ENCODE assay signal across 10 cellular contexts in genomic region chr6:132919476-132919875, GRCh38.
A peak's percentile ranks its signal among the peaks of the same experiment; 100 is the strongest.
DNase-seq lines count a peak whose midpoint lies in the region; ATAC-seq, FAIRE-seq and TF ChIP-seq lines count a peak whose summit lies in the region.
"Had no signal": no experiment of that assay in that cellular context is flagged by ENCODE, and none has a peak within 500 bp of the region (broad histone marks: within the 10 kb centered on the region; RNA-seq: fewer than 3 reads in every experiment).

No MANE protein-coding gene starts in this region.

- H3K36me3 ChIP-seq in endothelial cell of umbilical vein (ENCODE audit: control insufficient read depth in 2 of 2, extremely low read depth in 1 of 2, insufficient read depth in 2 of 2, low read length in 2 of 2): no peaks in the 10 kb centered on the region

- H3K27ac Mint-ChIP-seq in mesothelial cell of epicardium: peak overlapping the region; percentile 84
- H3K27ac Mint-ChIP-seq in type B pancreatic cell: peak overlapping the region; percentile 52

- H3K9ac ChIP-seq in endothelial cell of umbilical vein (replicated peaks; ENCODE audit: extremely low read depth, insufficient read depth, low read length): no peak overlapping the region

- no peak for FAIRE-seq in endothelial cell of umbilical vein (lab: Jason Lieb, UNC)
- FAIRE-seq: A549 had no signal

- H3K9me1 ChIP-seq in endothelial cell of umbilical vein (replicated peaks; ENCODE audit: control insufficient read depth, extremely low read depth, insufficient read depth, low read length): no peaks in the 10 kb centered on the region

- H3K4me1 ChIP-seq in endothelial cell of umbilical vein (ENCODE audit: control insufficient read depth, extremely low read depth, insufficient read depth, low read length): no peaks in the 10 kb centered on the region
- H3K4me1 ChIP-seq: A549 had no signal

- dilution Hi-C loops in endothelial cell of umbilical vein (cut with MboI; ENCODE audit: extremely low pct_ligation_motif_present, low sequenced_read_pairs): no loop called here

- no peak overlapping the region for H3K27ac ChIP-seq in endothelial cell of umbilical vein (ENCODE audit: insufficient read depth, low read depth, low read length)
- H3K27ac ChIP-seq: A549 had no signal

- H3K4me3 ChIP-seq in endothelial cell of umbilical vein (replicated peaks in 1 of 3; ENCODE audit: insufficient read depth in 1 of 3, low read depth in 1 of 3, low read length in 3 of 3): no peak overlapping the region
- H3K4me3 ChIP-seq: A549 had no signal

- BruUV-seq in endothelial cell of umbilical vein (replicated peaks; lab: Mats Ljungman, UMichigan): no TSS peak

- H3K27me3 Mint-ChIP-seq in mesothelial cell of epicardium (ENCODE audit: low read depth) (no peaks in the 10 kb centered on the region), type B pancreatic cell (peaks cover 3% of the 10 kb centered on the region)

- DNase-seq in NCI-H2196 (lab: John Stamatoyannopoulos, UW; ENCODE audit: unreplicated experiment) (peak; percentile 28), NCI-H2196 treated with DMSO at 0.1 percent for 48 hours (lab: John Stamatoyannopoulos, UW; ENCODE audit: unreplicated experiment) (no peak), endothelial cell of umbilical vein (ENCODE audit: low read depth, low spot score) (peak; percentile 72), mesothelial cell of epicardium (ENCODE audit: low spot score in 2 of 2, unreplicated experiment in 2 of 2) (no peak), type B pancreatic cell (ENCODE audit: extremely low spot score, unreplicated experiment) (no peak), superior temporal gyrus (ENCODE audit: extremely low spot score) (no peak)
- DNase-seq: stimulated activated CD4-positive, alpha-beta T cell treated with anti-CD3 and anti-CD28 coated beads, Interleukin-2, amount 100 ng/mL, for 48 hours had no signal

- H3K4me3 Mint-ChIP-seq in mesothelial cell of epicardium: no peak overlapping the region
- H3K4me3 Mint-ChIP-seq in type B pancreatic cell: peak overlapping the region; percentile 27

- TF ChIP-seq CTCF in endothelial cell of umbilical vein (IDR thresholded peaks at IDR 0.05; ENCODE audit: extremely low read depth in 1 of 2, insufficient read depth in 1 of 2, low read depth in 1 of 2, low read length in 2 of 2) (no peak), mesothelial cell of epicardium (IDR thresholded peaks at IDR 0.05; ENCODE audit: unreplicated experiment) (no peak), type B pancreatic cell (conservative IDR thresholded peaks at IDR 0.05) (no peak)

- no peaks in the 10 kb centered on the region for H3K9me3 ChIP-seq in endothelial cell of umbilical vein (replicated peaks; ENCODE audit: control insufficient read depth, insufficient read depth, low read length)
- H3K9me3 ChIP-seq: A549 had no signal

- H2AFZ ChIP-seq in endothelial cell of umbilical vein (ENCODE audit: low read depth, low read length): no peak overlapping the region

- H4K20me1 ChIP-seq in endothelial cell of umbilical vein (replicated peaks; ENCODE audit: control insufficient read depth, extremely low read depth, insufficient read depth, low read length): no peaks in the 10 kb centered on the region

- POLR2A ChIA-PET in endothelial cell of umbilical vein (lab: Charles Lee): no interaction called here

- peaks cover 5% of the 10 kb centered on the region for H3K9me3 Mint-ChIP-seq in mesothelial cell of epicardium
- no peaks in the 10 kb centered on the region for H3K9me3 Mint-ChIP-seq in type B pancreatic cell

- intact Hi-C loops in endothelial cell of umbilical vein (cut with micrococcal nuclease): no loop called here

- no peak overlapping the region for H3K4me2 ChIP-seq in endothelial cell of umbilical vein (ENCODE audit: insufficient read depth, low read length)
- H3K4me2 ChIP-seq: A549 had no signal

- H3K36me3 Mint-ChIP-seq in mesothelial cell of epicardium (no peaks in the 10 kb centered on the region), type B pancreatic cell (peaks cover 3% of the 10 kb centered on the region)

- H3K79me2 ChIP-seq in endothelial cell of umbilical vein (ENCODE audit: control insufficient read depth, insufficient read depth, low read length): no peaks in the 10 kb centered on the region

- CTCF ChIA-PET in endothelial cell of umbilical vein (lab: Charles Lee): interaction anchor here (0.7 to 1.8 kb wide), 2 partner anchors 8 to 18 kb away, joined by 3 to 7 read pairs; no protein-coding TSS in a partner anchor

- no peaks in the 10 kb centered on the region for H3K27me3 ChIP-seq in endothelial cell of umbilical vein (ENCODE audit: control insufficient read depth in 2 of 2, insufficient read depth in 2 of 2, low read length in 2 of 2)

- no peak for TF ChIP-seq POLR2A in endothelial cell of umbilical vein (IDR thresholded peaks at IDR 0.05; ENCODE audit: low read depth, low read length)

- H3K4me1 Mint-ChIP-seq in mesothelial cell of epicardium (peaks cover 33% of the 10 kb centered on the region), type B pancreatic cell (ENCODE audit: unreplicated experiment) (peaks cover 20% of the 10 kb centered on the region)

- ATAC-seq in HG02588 (IDR thresholded peaks at IDR 0.05; ENCODE audit: unreplicated experiment) (no peak), GM21576 (IDR thresholded peaks at IDR 0.05; ENCODE audit: unreplicated experiment) (no peak)
- ATAC-seq: A549 had no signal

TF ChIP-seq in endothelial cell of umbilical vein, 7 proteins besides CTCF, POLR2A, EP300 and RAD21:
- TF ChIP-seq MYC (IDR thresholded peaks at IDR 0.05; ENCODE audit: low read depth, low read length) (no peak), JUN (IDR thresholded peaks at IDR 0.05; ENCODE audit: borderline replicate concordance, insufficient read depth, insufficient read length, low read depth) (no peak), POLR2AphosphoS5 (IDR thresholded peaks at IDR 0.05; ENCODE audit: insufficient read depth, low read depth, low read length) (no peak), FOS (IDR thresholded peaks at IDR 0.05; ENCODE audit: borderline replicate concordance, insufficient read depth, low read length) (no peak), MAX (IDR thresholded peaks at IDR 0.05; ENCODE audit: insufficient read depth, insufficient read length) (no peak), GATA2 (IDR thresholded peaks at IDR 0.05; ENCODE audit: insufficient read depth, insufficient read length, low read depth, low read length) (no peak), EZH2 (IDR thresholded peaks at IDR 0.05; ENCODE audit: borderline replicate concordance, low read depth, low read length, severe bottlenecking) (no peak)

Comparison
In these comparisons a context has a peak if more than half of its experiments do, and no peak if none do; other contexts are left out.
1. DNase-seq: peak in NCI-H2196 (single experiment) and endothelial cell of umbilical vein (single experiment); none in NCI-H2196 treated with DMSO at 0.1 percent for 48 hours (single experiment), mesothelial cell of epicardium (0 of 2), type B pancreatic cell (single experiment) and superior temporal gyrus (single experiment).